8 cellular contexts compared by ENCODE assay signal in genomic region chr6:70108230-70108629, GRCh38.
A peak's percentile ranks its signal among the peaks of the same experiment; 100 is the strongest.
DNase-seq lines count a peak whose midpoint lies in the region; ATAC-seq and TF ChIP-seq lines count a peak whose summit lies in the region.

No MANE protein-coding gene starts in this region.

- H3K36me3 Mint-ChIP-seq in activated CD4-positive, alpha-beta T cell treated with anti-CD3 and anti-CD28 coated beads, Interleukin-2, amount 10 ng/mL, durations not matched to agents 7 days and 5 days (ENCODE audit: low read depth): no peaks in the 10 kb centered on the region
- no peaks in the 10 kb centered on the region for H3K36me3 Mint-ChIP-seq in activated T-cell treated with anti-CD3 and anti-CD28 coated beads, Interleukin-2, amount 50 U/mL, for 24 hours (ENCODE audit: low read depth)

- POLR2A ChIA-PET in activated CD4-positive, alpha-beta T cell treated with anti-CD3 and anti-CD28 coated beads, Interleukin-2, amount 10 ng/mL, durations not matched to agents 7 days and 5 days (lab: Charles Lee): no interaction called here
- POLR2A ChIA-PET in OCI-LY7 (lab: Charles Lee): interaction anchor here (0.5 to 1.3 kb wide), 5 partner anchors 9 to 416 kb away, joined by 3 to 4 read pairs (median 3); partner anchors contain the start of gene LMBRD1

- no peaks in the 10 kb centered on the region for H3K27me3 ChIP-seq in neuronal stem cell (ENCODE audit: control insufficient read depth in 3 of 3, insufficient read depth in 3 of 3, low read depth in 1 of 3, low read length in 3 of 3)

- H4K20me1 ChIP-seq in OCI-LY7 (ENCODE audit: insufficient read depth, low read length): no peaks in the 10 kb centered on the region

- intact Hi-C loops in OCI-LY7 (cut with micrococcal nuclease; ENCODE audit: unreplicated experiment): loop anchor here (2.0 to 10.0 kb wide), 5 partner anchors 273 to 1471 kb away; partner anchors contain the start of gene ADGRB3

- H3K79me2 ChIP-seq in OCI-LY7 (ENCODE audit: insufficient read depth, low read depth, low read length): no peaks in the 10 kb centered on the region

- ATAC-seq in HG03039 (IDR thresholded peaks at IDR 0.05; ENCODE audit: unreplicated experiment) (peak; percentile 43), GM19023 (IDR thresholded peaks at IDR 0.05; ENCODE audit: unreplicated experiment) (no peak)

- H2AFZ ChIP-seq in OCI-LY7 (ENCODE audit: low read length) (no peak overlapping the region), neuronal stem cell (ENCODE audit: low read length) (peak overlapping the region; percentile 76)

- H2BK12ac ChIP-seq in neuronal stem cell (ENCODE audit: low read length): no peak overlapping the region

- no peak overlapping the region for H3K4me2 ChIP-seq in OCI-LY7 (ENCODE audit: low read length)
- H3K4me2 ChIP-seq in neuronal stem cell (ENCODE audit: insufficient read depth, low read length, poor library complexity, severe bottlenecking): no peak overlapping the region

- H3K9me3 Mint-ChIP-seq in activated CD4-positive, alpha-beta T cell treated with anti-CD3 and anti-CD28 coated beads, Interleukin-2, amount 10 ng/mL, durations not matched to agents 7 days and 5 days: no peaks in the 10 kb centered on the region
- H3K9me3 Mint-ChIP-seq in activated T-cell treated with anti-CD3 and anti-CD28 coated beads, Interleukin-2, amount 50 U/mL, for 24 hours: no peaks in the 10 kb centered on the region

- peak; percentile 26 for DNase-seq in activated CD4-positive, alpha-beta T cell treated with anti-CD3 and anti-CD28 coated beads, Interleukin-2, amount 10 ng/mL, durations not matched to agents 7 days and 5 days
- DNase-seq in activated CD4-positive, alpha-beta T cell treated with anti-CD3 and anti-CD28 coated beads for 48 hours: no peak
- DNase-seq in OCI-LY7 (ENCODE audit: low spot score) (peak; percentile 45), epithelial cell of esophagus (ENCODE audit: low read depth) (peak; percentile 43), neuronal stem cell (ENCODE audit: low spot score) (peak; percentile 57)
- no peak for DNase-seq in activated T-cell treated with anti-CD3 and anti-CD28 coated beads, Interleukin-2, amount 50 U/mL, for 24 hours

- H3K27ac ChIP-seq in OCI-LY7 (ENCODE audit: low read depth, low read length, poor library complexity, severe bottlenecking) (no peak overlapping the region), neuronal stem cell (replicated peaks; ENCODE audit: low read length) (no peak overlapping the region)

- no peak overlapping the region for H3K14ac ChIP-seq in neuronal stem cell (ENCODE audit: low read length)

- H3K4me3 Mint-ChIP-seq in activated CD4-positive, alpha-beta T cell treated with anti-CD3 and anti-CD28 coated beads, Interleukin-2, amount 10 ng/mL, durations not matched to agents 7 days and 5 days: no peak overlapping the region
- no peak overlapping the region for H3K4me3 Mint-ChIP-seq in activated T-cell treated with anti-CD3 and anti-CD28 coated beads, Interleukin-2, amount 50 U/mL, for 24 hours

- BruUV-seq in OCI-LY7 (replicated peaks; lab: Mats Ljungman, UMichigan): no TSS peak

- H3K18ac ChIP-seq in neuronal stem cell (ENCODE audit: low read length): no peak overlapping the region

- no peak overlapping the region for H3K4ac ChIP-seq in neuronal stem cell (ENCODE audit: low read length)

- H2AK5ac ChIP-seq in neuronal stem cell (ENCODE audit: low read depth, low read length): no peak overlapping the region

- H3K9me3 ChIP-seq in OCI-LY7 (ENCODE audit: low read length): no peaks in the 10 kb centered on the region
- peaks cover 0 to 1% of the 10 kb centered on the region in 2 donors for H3K9me3 ChIP-seq in neuronal stem cell (replicated peaks in 1 of 2; ENCODE audit: control insufficient read depth in 2 of 2, insufficient read depth in 1 of 2, low read depth in 1 of 2, low read length in 2 of 2)

- H3K36me3 ChIP-seq in OCI-LY7 (ENCODE audit: insufficient read depth, low read length) (no peaks in the 10 kb centered on the region), neuronal stem cell (replicated peaks in 1 of 2; ENCODE audit: control insufficient read depth in 2 of 2, insufficient read depth in 2 of 2, low read length in 2 of 2) (no peaks in the 10 kb centered on the region)

- H3K9me2 ChIP-seq in OCI-LY7 (ENCODE audit: insufficient read depth, low read length): no peaks in the 10 kb centered on the region

- TF ChIP-seq CTCF in OCI-LY7 (conservative IDR thresholded peaks at IDR 0.05; ENCODE audit: low read length): peak; percentile 87
- TF ChIP-seq CTCF in epithelial cell of esophagus (IDR thresholded peaks at IDR 0.05; ENCODE audit: insufficient read depth, low read depth, low read length, missing control alignments): peak; percentile 61

- no peak overlapping the region for H3K27ac Mint-ChIP-seq in activated CD4-positive, alpha-beta T cell treated with anti-CD3 and anti-CD28 coated beads, Interleukin-2, amount 10 ng/mL, durations not matched to agents 7 days and 5 days
- no peak overlapping the region for H3K27ac Mint-ChIP-seq in activated T-cell treated with anti-CD3 and anti-CD28 coated beads, Interleukin-2, amount 50 U/mL, for 24 hours

- no peak overlapping the region for H4K91ac ChIP-seq in neuronal stem cell (ENCODE audit: low read depth, low read length, poor library complexity)

- CTCF ChIA-PET in activated CD4-positive, alpha-beta T cell treated with anti-CD3 and anti-CD28 coated beads, Interleukin-2, amount 10 ng/mL, durations not matched to agents 7 days and 5 days (lab: Charles Lee): interaction anchor here (1.2 to 1.3 kb wide), 2 partner anchors 9 to 382 kb away, joined by 3 to 4 read pairs; no protein-coding TSS in a partner anchor
- CTCF ChIA-PET in OCI-LY7 (lab: Charles Lee; ENCODE audit: unreplicated experiment): no interaction called here

- H2BK5ac ChIP-seq in neuronal stem cell (ENCODE audit: low read length): no peak overlapping the region

- H3K4me1 Mint-ChIP-seq in activated CD4-positive, alpha-beta T cell treated with anti-CD3 and anti-CD28 coated beads, Interleukin-2, amount 10 ng/mL, durations not matched to agents 7 days and 5 days: no peaks in the 10 kb centered on the region
- no peaks in the 10 kb centered on the region for H3K4me1 Mint-ChIP-seq in activated T-cell treated with anti-CD3 and anti-CD28 coated beads, Interleukin-2, amount 50 U/mL, for 24 hours (ENCODE audit: low read depth)

- no peaks in the 10 kb centered on the region for H3K79me1 ChIP-seq in neuronal stem cell (ENCODE audit: low read depth, low read length)

- no peak overlapping the region for H2BK15ac ChIP-seq in neuronal stem cell (ENCODE audit: low read length)

- H3K9ac ChIP-seq in neuronal stem cell (ENCODE audit: low read depth, low read length, poor library complexity): no peak overlapping the region

- WGBS in neuronal stem cell (ENCODE audit: extremely low coverage in 2 of 2, insufficient read length in 2 of 2, insufficient replicate concordance in 1 of 2), 2 donors: no CpG with 5 or more reads among the region's 1 CpG

- H3K4me1 ChIP-seq in OCI-LY7 (ENCODE audit: insufficient read depth, low read length, poor library complexity, severe bottlenecking) (no peaks in the 10 kb centered on the region), neuronal stem cell (ENCODE audit: control insufficient read depth in 2 of 2, insufficient read depth in 1 of 2, low read depth in 1 of 2, low read length in 2 of 2) (no peaks in the 10 kb centered on the region)

- H3K23ac ChIP-seq in neuronal stem cell (ENCODE audit: low read depth, low read length, poor library complexity): no peak overlapping the region

- H4K8ac ChIP-seq in neuronal stem cell (ENCODE audit: low read depth, low read length): no peak overlapping the region

- H3K27me3 Mint-ChIP-seq in activated CD4-positive, alpha-beta T cell treated with anti-CD3 and anti-CD28 coated beads, Interleukin-2, amount 10 ng/mL, durations not matched to agents 7 days and 5 days: peaks cover 8% of the 10 kb centered on the region
- H3K27me3 Mint-ChIP-seq in activated T-cell treated with anti-CD3 and anti-CD28 coated beads, Interleukin-2, amount 50 U/mL, for 24 hours: peaks cover 34% of the 10 kb centered on the region

- H2BK120ac ChIP-seq in neuronal stem cell (ENCODE audit: low read depth, low read length): no peak overlapping the region

- H3K4me3 ChIP-seq in OCI-LY7 (ENCODE audit: low read depth, low read length, poor library complexity, severe bottlenecking): no peak overlapping the region
- no peak overlapping the region for H3K4me3 ChIP-seq in epithelial cell of esophagus (ENCODE audit: low read length)
- no peak overlapping the region for H3K4me3 ChIP-seq in neuronal stem cell (ENCODE audit: low read length in 2 of 2)

Comparison
In these comparisons a context has a peak if more than half of its experiments do, and no peak if none do; other contexts are left out.
1. DNase-seq: peak in activated CD4-positive, alpha-beta T cell treated with anti-CD3 and anti-CD28 coated beads, Interleukin-2, amount 10 ng/mL, durations not matched to agents 7 days and 5 days (single experiment), OCI-LY7 (single experiment), epithelial cell of esophagus (single experiment) and neuronal stem cell (single experiment); none in activated CD4-positive, alpha-beta T cell treated with anti-CD3 and anti-CD28 coated beads for 48 hours (single experiment) and activated T-cell treated with anti-CD3 and anti-CD28 coated beads, Interleukin-2, amount 50 U/mL, for 24 hours (single experiment).